In genomic region chr6:147347882-147348214, GRCh38 we compare ENCODE assay signal across 32 cellular contexts.
"Had no signal": no experiment of that assay in that cellular context is flagged by ENCODE, and none has a peak within 500 bp of the region (broad histone marks: within the 10 kb centered on the region; RNA-seq: fewer than 3 reads in every experiment).

No MANE protein-coding gene starts in this region.

- H3K4me3 ChIP-seq: adrenal gland, body of pancreas, breast epithelium had no signal

- DNase-seq: activated B cell treated with CpG ODN at 0.5 μM for 24 hours; activated CD4-positive, alpha-beta memory T cell treated with anti-CD3 and anti-CD28 coated beads for 36 hours; activated CD4-positive, alpha-beta T cell treated with anti-CD3 and anti-CD28 coated beads for 4 hours; activated CD4-positive, alpha-beta T cell treated with anti-CD3 and anti-CD28 coated beads, Interleukin-2, amount 10 ng/mL, durations not matched to agents 24 days and 14 days; activated CD4-positive, alpha-beta T cell treated with anti-CD3 and anti-CD28 coated beads, Interleukin-2, amount 50 U/mL, for 1 hour; activated CD4-positive, alpha-beta T cell treated with anti-CD3 and anti-CD28 coated beads, Interleukin-2, amount 50 U/mL, for 4 hours; activated CD4-positive, CD25-positive, alpha-beta regulatory T cell treated with anti-CD3 and anti-CD28 coated beads, Interleukin-2, amount 50 U/mL, for 72 hours; activated CD8-positive, alpha-beta memory T cell treated with anti-CD3 and anti-CD28 coated beads, Interleukin-2, amount 50 U/mL, for 4 hours; activated CD8-positive, alpha-beta T cell treated with anti-CD3 and anti-CD28 coated beads for 36 hours; activated effector memory CD4-positive, alpha-beta T cell treated with anti-CD3 and anti-CD28 coated beads, Interleukin-2, amount 50 U/mL, for 16 hours; activated gamma-delta T cell treated with Interleukin-2 at 50 U/mL for 16 hours; activated naive CD4-positive, alpha-beta T cell; activated naive CD4-positive, alpha-beta T cell treated with anti-CD3 and anti-CD28 coated beads for 36 hours; activated naive CD4-positive, alpha-beta T cell treated with anti-CD3 and anti-CD28 coated beads, Interleukin-2, amount 50 U/mL, for 16 hours; activated naive CD8-positive, alpha-beta T cell treated with anti-CD3 and anti-CD28 coated beads for 36 hours; activated T-cell treated with anti-CD3 and anti-CD28 coated beads for 4 hours; activated T-cell treated with anti-CD3 and anti-CD28 coated beads, Interleukin-2, amount 50 U/mL, for 1 hour; activated T-cell treated with anti-CD3 and anti-CD28 coated beads, Interleukin-2, amount 50 U/mL, for 4 hours; activated T-cell treated with anti-CD3 and anti-CD28 coated beads, Interleukin-2, amount 50 U/mL, for 72 hours; adrenal gland; amniotic stem cell; aorta; body of pancreas; brain microvascular endothelial cell; central memory CD4-positive, alpha-beta T cell; T-helper 1 cell; T-helper 2 cell; T-helper 9 cell had no signal

- FAIRE-seq: astrocyte, TTC549 had no signal

- H3K27me3 ChIP-seq: adrenal gland, body of pancreas, brain microvascular endothelial cell, breast epithelium had no signal

- H3K4me1 ChIP-seq: adrenal gland, body of pancreas, breast epithelium had no signal

- H3K9me3 ChIP-seq: adrenal gland, body of pancreas, breast epithelium had no signal

- H3K36me3 ChIP-seq: adrenal gland had no signal

- H3K27ac ChIP-seq: adrenal gland, body of pancreas, brain microvascular endothelial cell, breast epithelium, VCaP had no signal
